Comparison of ENCODE assay signal across 19 cellular contexts in the genomic region with DNA sequence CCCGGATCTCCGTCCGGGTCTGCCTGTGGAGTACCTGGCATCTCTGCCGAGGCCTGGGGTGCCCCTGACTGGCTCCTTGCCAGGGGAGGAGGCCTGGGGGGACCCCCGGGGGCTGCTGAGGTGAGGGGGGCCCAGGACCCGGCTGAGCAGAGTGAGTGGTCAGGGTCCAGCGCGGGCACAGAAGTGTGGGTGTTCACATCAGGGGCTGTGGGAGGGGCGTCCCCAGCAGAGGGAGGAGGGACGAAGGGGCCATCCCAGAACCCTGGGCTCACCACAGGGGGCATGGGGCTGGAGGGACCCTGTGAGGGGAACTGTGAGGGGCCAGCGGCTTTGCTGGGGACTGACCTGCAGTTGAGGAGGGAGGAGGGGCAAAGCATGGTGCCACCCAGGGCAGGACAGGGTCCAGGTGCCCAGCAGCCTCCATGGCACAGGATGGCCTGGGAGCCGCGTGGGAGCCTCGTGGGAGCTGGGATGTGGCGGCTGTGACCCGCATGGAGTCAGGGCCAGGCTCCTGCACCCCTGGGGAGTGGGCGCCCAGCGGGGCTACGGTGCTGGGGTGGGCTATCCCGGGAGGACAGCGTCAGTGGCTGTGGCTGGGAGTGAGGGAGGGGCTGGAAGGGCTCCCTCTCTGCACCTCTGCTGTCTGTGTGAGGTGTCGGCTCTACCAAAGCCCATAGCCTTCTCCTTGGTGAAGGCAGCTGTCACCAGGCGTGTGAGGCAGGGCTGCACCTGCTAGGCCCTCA.
DNase-seq lines count a peak whose midpoint lies in the region; ATAC-seq, FAIRE-seq and TF ChIP-seq lines count a peak whose summit lies in the region.
"Had no signal": no experiment of that assay in that cellular context is flagged by ENCODE, and none has a peak within 500 bp of the region (broad histone marks: within the 10 kb centered on the region; RNA-seq: fewer than 3 reads in every experiment).

No MANE protein-coding gene starts in this region.

- no peak overlapping the region for H3K9ac ChIP-seq in H1 (replicated peaks in 1 of 4; ENCODE audit: extremely low read depth in 1 of 4, low read depth in 3 of 4, low read length in 3 of 4)

- no peak overlapping the region for H2BK15ac ChIP-seq in H1 (ENCODE audit: low read length)

- no peaks in the 10 kb centered on the region for H3K9me3 ChIP-seq in BE2C
- H3K9me3 ChIP-seq in H1 (ENCODE audit: insufficient read depth in 2 of 2, low read depth in 1 of 2, low read length in 1 of 2) = no peaks in the 10 kb centered on the region
- H3K9me3 ChIP-seq in lower lobe of right lung = no peaks in the 10 kb centered on the region
- H3K9me3 ChIP-seq in MG63 = no peaks in the 10 kb centered on the region
- H3K9me3 ChIP-seq: Peyer's patch had no signal

- H3K36me3 Mint-ChIP-seq in activated CD4-positive, alpha-beta T cell treated with anti-CD3 and anti-CD28 coated beads for 36 hours (ENCODE audit: low read depth) = no peaks in the 10 kb centered on the region
- no peaks in the 10 kb centered on the region for H3K36me3 Mint-ChIP-seq in activated CD4-positive, alpha-beta T cell treated with anti-CD3 and anti-CD28 coated beads, Interleukin-2, amount 10 ng/mL, durations not matched to agents 7 days and 5 days (ENCODE audit: low read depth)
- H3K36me3 Mint-ChIP-seq: CD14-positive monocyte had no signal

- no peak overlapping the region; the same call in 1 of the 2 replicates for H3K18ac ChIP-seq in H1 (ENCODE audit: extremely low read depth, low read length)

- 0 out of 2 replicates have a peak overlapping the region, but pooled peaks have one; percentile 44 for H4K8ac ChIP-seq in H1 (ENCODE audit: extremely low read depth, insufficient read depth, low read length)

- H3K79me2 ChIP-seq in H1 (ENCODE audit: control insufficient read depth in 1 of 2, insufficient read depth in 2 of 2, low read length in 2 of 2) = no peaks in the 10 kb centered on the region

- H3K4me3 ChIP-seq in BE2C (ENCODE audit: low read depth, low read length) (no peak overlapping the region), H1 (ENCODE audit: extremely low read depth in 1 of 4, insufficient read depth in 2 of 4, low read depth in 3 of 4, low read length in 4 of 4) (no peak overlapping the region), lower lobe of right lung (no peak overlapping the region), MG63 (no peak overlapping the region)
- H3K4me3 ChIP-seq: Peyer's patch had no signal

- H3K27ac Mint-ChIP-seq in activated CD4-positive, alpha-beta T cell treated with anti-CD3 and anti-CD28 coated beads for 36 hours = no peak overlapping the region
- H3K27ac Mint-ChIP-seq in activated CD4-positive, alpha-beta T cell treated with anti-CD3 and anti-CD28 coated beads, Interleukin-2, amount 10 ng/mL, durations not matched to agents 7 days and 5 days = no peak overlapping the region
- H3K27ac Mint-ChIP-seq: CD14-positive monocyte had no signal

- no peak for TF ChIP-seq POLR2A in H1 (IDR thresholded peaks at IDR 0.05; ENCODE audit: control extremely low read depth in 1 of 2, low read depth in 2 of 2, low read length in 2 of 2)

- H3K23me2 ChIP-seq in H1 (ENCODE audit: low read depth, low read length) = peaks cover 6% of the 10 kb centered on the region

- peaks cover 0 to under 1% of the 10 kb centered on the region in 2 experiments for H4K20me1 ChIP-seq in H1 (replicated peaks in 1 of 2; ENCODE audit: control insufficient read depth in 1 of 2, insufficient read depth in 2 of 2, low read length in 2 of 2)

- no peaks in the 10 kb centered on the region for H3K4me1 ChIP-seq in BE2C
- H3K4me1 ChIP-seq in H1 (replicated peaks in 1 of 4; ENCODE audit: control insufficient read depth in 3 of 4, insufficient read depth in 4 of 4, low read length in 3 of 4) = peaks cover 0 to 9% (median 7%) of the 10 kb centered on the region in 4 experiments; a peak in 6 of 7 replicates
- H3K4me1 ChIP-seq in lower lobe of right lung = peaks cover 9% of the 10 kb centered on the region

- 91% methylated on average over 17 of the region's 23 CpGs; no CpG with 5 or more reads in 1 of the 2 experiments for WGBS in H1 (ENCODE audit: extremely low coverage in 1 of 2, insufficient coverage in 1 of 2, insufficient read length in 1 of 2, insufficient replicate concordance in 2 of 2, low coverage in 1 of 2, low lambda C conversion rate in 2 of 2, missing lambda C conversion rate in 1 of 2), 2 experiments

- no peak for TF ChIP-seq RAD21 in H1 (IDR thresholded peaks at IDR 0.05 in 1 of 2, conservative IDR thresholded peaks at IDR 0.05 in 1 of 2; ENCODE audit: low read depth in 2 of 2, low read length in 2 of 2)

- H3K4me2 ChIP-seq in H1 (ENCODE audit: insufficient read depth in 1 of 2, low read depth in 2 of 2, low read length in 2 of 2) = no peak overlapping the region

- no peak overlapping the region for H4K5ac ChIP-seq in H1 (ENCODE audit: insufficient read length, low read depth, low read length)

- H3K4me1 Mint-ChIP-seq in activated CD4-positive, alpha-beta T cell treated with anti-CD3 and anti-CD28 coated beads for 36 hours = peaks cover 7% of the 10 kb centered on the region
- H3K4me1 Mint-ChIP-seq in activated CD4-positive, alpha-beta T cell treated with anti-CD3 and anti-CD28 coated beads, Interleukin-2, amount 10 ng/mL, durations not matched to agents 7 days and 5 days = peaks cover 12% of the 10 kb centered on the region

- no peak overlapping the region for H3K56ac ChIP-seq in H1 (replicated peaks; ENCODE audit: insufficient read length, low read depth, low read length)

- no peaks in the 10 kb centered on the region for H3K27me3 ChIP-seq in BE2C
- H3K27me3 ChIP-seq in H1 (replicated peaks in 1 of 4; ENCODE audit: control insufficient read depth in 3 of 4, extremely low read depth in 1 of 4, insufficient read depth in 3 of 4, low read length in 3 of 4) = no peaks in the 10 kb centered on the region
- H3K27me3 ChIP-seq in lower lobe of right lung (ENCODE audit: low read depth) = no peaks in the 10 kb centered on the region
- H3K27me3 ChIP-seq in MG63 = no peaks in the 10 kb centered on the region
- H3K27me3 ChIP-seq: Peyer's patch had no signal

- DNase-seq in activated CD4-positive, alpha-beta T cell treated with anti-CD3 and anti-CD28 coated beads for 36 hours = peak; percentile 6
- DNase-seq in activated CD4-positive, alpha-beta T cell treated with anti-CD3 and anti-CD28 coated beads, Interleukin-2, amount 10 ng/mL, durations not matched to agents 7 days and 5 days = no peak
- peak; percentile 13 for DNase-seq in BE2C
- DNase-seq in H1 (ENCODE audit: low read depth in 1 of 2, low spot score in 2 of 2) = peak in 1 of 2 experiments; percentile 46
- DNase-seq in lower lobe of right lung = peak; percentile 38
- no peak for DNase-seq in MG63
- DNase-seq: 8988T, COR-L47, DMS153, IMR-90, NCI-H1417 treated with DMSO at 0.1 percent for 48 hours, NCI-H2029 treated with DMSO at 0.1 percent for 48 hours, NCI-H510A, NCI-H82, Peyer's patch had no signal

- H3K9me3 Mint-ChIP-seq in activated CD4-positive, alpha-beta T cell treated with anti-CD3 and anti-CD28 coated beads for 36 hours (ENCODE audit: low read depth) = no peaks in the 10 kb centered on the region
- no peaks in the 10 kb centered on the region for H3K9me3 Mint-ChIP-seq in activated CD4-positive, alpha-beta T cell treated with anti-CD3 and anti-CD28 coated beads, Interleukin-2, amount 10 ng/mL, durations not matched to agents 7 days and 5 days
- H3K9me3 Mint-ChIP-seq: CD14-positive monocyte had no signal

- no peak overlapping the region for H4K91ac ChIP-seq in H1 (replicated peaks; ENCODE audit: insufficient read length, low read length)

- H3K4me3 Mint-ChIP-seq in activated CD4-positive, alpha-beta T cell treated with anti-CD3 and anti-CD28 coated beads for 36 hours = no peak overlapping the region
- H3K4me3 Mint-ChIP-seq in activated CD4-positive, alpha-beta T cell treated with anti-CD3 and anti-CD28 coated beads, Interleukin-2, amount 10 ng/mL, durations not matched to agents 7 days and 5 days = no peak overlapping the region
- H3K4me3 Mint-ChIP-seq: CD14-positive monocyte had no signal

- TF ChIP-seq CTCF in BE2C (IDR thresholded peaks at IDR 0.05; ENCODE audit: low read depth, low read length) = no peak
- TF ChIP-seq CTCF in H1 (IDR thresholded peaks at IDR 0.05; ENCODE audit: control extremely low read depth in 1 of 3, insufficient read depth in 1 of 3, low read depth in 1 of 3, low read length in 3 of 3) = no peak
- no peak for TF ChIP-seq CTCF in lower lobe of right lung (IDR thresholded peaks at IDR 0.05)

- H3K27me3 Mint-ChIP-seq in activated CD4-positive, alpha-beta T cell treated with anti-CD3 and anti-CD28 coated beads for 36 hours = no peaks in the 10 kb centered on the region
- H3K27me3 Mint-ChIP-seq in activated CD4-positive, alpha-beta T cell treated with anti-CD3 and anti-CD28 coated beads, Interleukin-2, amount 10 ng/mL, durations not matched to agents 7 days and 5 days = no peaks in the 10 kb centered on the region

- intact Hi-C loops in activated CD4-positive, alpha-beta T cell treated with anti-CD3 and anti-CD28 coated beads for 36 hours (cut with DNase I, micrococcal nuclease) = no loop called here
- intact Hi-C loops in lower lobe of right lung (cut with DNase I) = no loop called here

- TF ChIP-seq EP300 in H1 (IDR thresholded peaks at IDR 0.05; ENCODE audit: borderline replicate concordance in 1 of 2, low read depth in 2 of 2, low read length in 2 of 2) = no peak

- H3K23ac ChIP-seq in H1 (ENCODE audit: insufficient read length) = no peak overlapping the region

- ATAC-seq in activated CD4-positive, alpha-beta T cell treated with anti-CD3 and anti-CD28 coated beads for 36 hours = no peak
- no peak for ATAC-seq in lower lobe of right lung
- no peak for ATAC-seq in GM19023 (IDR thresholded peaks at IDR 0.05; ENCODE audit: unreplicated experiment)
- no peak for ATAC-seq in HG03442 (IDR thresholded peaks at IDR 0.05; ENCODE audit: unreplicated experiment)

- no peak overlapping the region for H3K14ac ChIP-seq in H1 (ENCODE audit: insufficient read length)

- CTCF ChIA-PET in activated CD4-positive, alpha-beta T cell treated with anti-CD3 and anti-CD28 coated beads for 36 hours (lab: Charles Lee) = no interaction called here
- CTCF ChIA-PET in activated CD4-positive, alpha-beta T cell treated with anti-CD3 and anti-CD28 coated beads, Interleukin-2, amount 10 ng/mL, durations not matched to agents 7 days and 5 days (lab: Charles Lee) = no interaction called here
- CTCF ChIA-PET in H1 (lab: Charles Lee; ENCODE audit: partially characterized antibody) = interaction anchor here (1.8 kb wide), 1 partner anchor 47 kb away, joined by 4 read pairs; no protein-coding TSS in a partner anchor

- no peak overlapping the region for H2AFZ ChIP-seq in H1 (ENCODE audit: low read length)

- H3K36me3 ChIP-seq in BE2C (no peaks in the 10 kb centered on the region), H1 (ENCODE audit: control insufficient read depth in 2 of 4, insufficient read depth in 4 of 4, low read length in 3 of 4) (no peaks in the 10 kb centered on the region), lower lobe of right lung (no peaks in the 10 kb centered on the region), MG63 (no peaks in the 10 kb centered on the region)
- H3K36me3 ChIP-seq: Peyer's patch had no signal

- H3K79me1 ChIP-seq in H1 (ENCODE audit: low read depth, low read length) = no peaks in the 10 kb centered on the region

- FAIRE-seq in H1 (lab: Jason Lieb, UNC) = no peak
- FAIRE-seq: H54 had no signal

- H2BK12ac ChIP-seq in H1 (ENCODE audit: low read depth, low read length) = no peak overlapping the region

- no peak overlapping the region for H2AK5ac ChIP-seq in H1 (ENCODE audit: low read depth, low read length)

- H3K4ac ChIP-seq in H1 (replicated peaks; ENCODE audit: insufficient read length, low read depth, low read length) = no peak overlapping the region

- H2BK120ac ChIP-seq in H1 (replicated peaks; ENCODE audit: low read depth, low read length) = no peak overlapping the region

- H3K27ac ChIP-seq in H1 (ENCODE audit: low read depth, low read length) = no peak overlapping the region
- no peak overlapping the region for H3K27ac ChIP-seq in lower lobe of right lung
- H3K27ac ChIP-seq: Peyer's patch had no signal

- POLR2A ChIA-PET in activated CD4-positive, alpha-beta T cell treated with anti-CD3 and anti-CD28 coated beads for 36 hours (lab: Charles Lee) = no interaction called here
- POLR2A ChIA-PET in activated CD4-positive, alpha-beta T cell treated with anti-CD3 and anti-CD28 coated beads, Interleukin-2, amount 10 ng/mL, durations not matched to agents 7 days and 5 days (lab: Charles Lee) = no interaction called here
- POLR2A ChIA-PET in H1 (lab: Charles Lee; ENCODE audit: partially characterized antibody) = interaction anchor here (0.6 kb wide), 1 partner anchor 1784 kb away, joined by 3 read pairs; no protein-coding TSS in a partner anchor

- H2BK20ac ChIP-seq in H1 (ENCODE audit: low read length) = no peak overlapping the region

- H2BK5ac ChIP-seq in H1 (ENCODE audit: low read depth, low read length) = no peak overlapping the region

Comparison
In these comparisons a context has a peak if more than half of its experiments do, and no peak if none do; other contexts are left out.
1. DNase-seq: peak in activated CD4-positive, alpha-beta T cell treated with anti-CD3 and anti-CD28 coated beads for 36 hours (single experiment), BE2C (single experiment) and lower lobe of right lung (single experiment); none in activated CD4-positive, alpha-beta T cell treated with anti-CD3 and anti-CD28 coated beads, Interleukin-2, amount 10 ng/mL, durations not matched to agents 7 days and 5 days (single experiment) and MG63 (single experiment).